1 cellular context compared by ENCODE assay signal in genomic region chr7:116810267-116811116, GRCh38.
TF ChIP-seq lines count a peak whose summit lies in the region.

No MANE protein-coding gene starts in this region.

TF ChIP-seq in K562, 482 proteins besides CTCF, POLR2A, EP300 and RAD21 (continued from another document):
- TF ChIP-seq, protein P1, sequence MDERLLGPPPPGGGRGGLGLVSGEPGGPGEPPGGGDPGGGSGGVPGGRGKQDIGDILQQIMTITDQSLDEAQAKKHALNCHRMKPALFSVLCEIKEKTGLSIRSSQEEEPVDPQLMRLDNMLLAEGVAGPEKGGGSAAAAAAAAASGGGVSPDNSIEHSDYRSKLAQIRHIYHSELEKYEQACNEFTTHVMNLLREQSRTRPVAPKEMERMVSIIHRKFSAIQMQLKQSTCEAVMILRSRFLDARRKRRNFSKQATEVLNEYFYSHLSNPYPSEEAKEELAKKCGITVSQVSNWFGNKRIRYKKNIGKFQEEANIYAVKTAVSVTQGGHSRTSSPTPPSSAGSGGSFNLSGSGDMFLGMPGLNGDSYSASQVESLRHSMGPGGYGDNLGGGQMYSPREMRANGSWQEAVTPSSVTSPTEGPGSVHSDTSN (CRISPR knock-in tag; IDR thresholded peaks at IDR 0.05; ENCODE audit: low read depth), result no peak
- TF ChIP-seq, protein P1 (tag; conservative IDR thresholded peaks at IDR 0.05; ENCODE audit: low read depth), result peak; percentile 85
- TF ChIP-seq, protein P2, sequence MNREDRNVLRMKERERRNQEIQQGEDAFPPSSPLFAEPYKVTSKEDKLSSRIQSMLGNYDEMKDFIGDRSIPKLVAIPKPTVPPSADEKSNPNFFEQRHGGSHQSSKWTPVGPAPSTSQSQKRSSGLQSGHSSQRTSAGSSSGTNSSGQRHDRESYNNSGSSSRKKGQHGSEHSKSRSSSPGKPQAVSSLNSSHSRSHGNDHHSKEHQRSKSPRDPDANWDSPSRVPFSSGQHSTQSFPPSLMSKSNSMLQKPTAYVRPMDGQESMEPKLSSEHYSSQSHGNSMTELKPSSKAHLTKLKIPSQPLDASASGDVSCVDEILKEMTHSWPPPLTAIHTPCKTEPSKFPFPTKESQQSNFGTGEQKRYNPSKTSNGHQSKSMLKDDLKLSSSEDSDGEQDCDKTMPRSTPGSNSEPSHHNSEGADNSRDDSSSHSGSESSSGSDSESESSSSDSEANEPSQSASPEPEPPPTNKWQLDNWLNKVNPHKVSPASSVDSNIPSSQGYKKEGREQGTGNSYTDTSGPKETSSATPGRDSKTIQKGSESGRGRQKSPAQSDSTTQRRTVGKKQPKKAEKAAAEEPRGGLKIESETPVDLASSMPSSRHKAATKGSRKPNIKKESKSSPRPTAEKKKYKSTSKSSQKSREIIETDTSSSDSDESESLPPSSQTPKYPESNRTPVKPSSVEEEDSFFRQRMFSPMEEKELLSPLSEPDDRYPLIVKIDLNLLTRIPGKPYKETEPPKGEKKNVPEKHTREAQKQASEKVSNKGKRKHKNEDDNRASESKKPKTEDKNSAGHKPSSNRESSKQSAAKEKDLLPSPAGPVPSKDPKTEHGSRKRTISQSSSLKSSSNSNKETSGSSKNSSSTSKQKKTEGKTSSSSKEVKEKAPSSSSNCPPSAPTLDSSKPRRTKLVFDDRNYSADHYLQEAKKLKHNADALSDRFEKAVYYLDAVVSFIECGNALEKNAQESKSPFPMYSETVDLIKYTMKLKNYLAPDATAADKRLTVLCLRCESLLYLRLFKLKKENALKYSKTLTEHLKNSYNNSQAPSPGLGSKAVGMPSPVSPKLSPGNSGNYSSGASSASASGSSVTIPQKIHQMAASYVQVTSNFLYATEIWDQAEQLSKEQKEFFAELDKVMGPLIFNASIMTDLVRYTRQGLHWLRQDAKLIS (CRISPR knock-in tag; IDR thresholded peaks at IDR 0.05), result 0 out of 2 replicates have a peak, but pooled peaks have one; percentile 60
- TF ChIP-seq, protein P3, sequence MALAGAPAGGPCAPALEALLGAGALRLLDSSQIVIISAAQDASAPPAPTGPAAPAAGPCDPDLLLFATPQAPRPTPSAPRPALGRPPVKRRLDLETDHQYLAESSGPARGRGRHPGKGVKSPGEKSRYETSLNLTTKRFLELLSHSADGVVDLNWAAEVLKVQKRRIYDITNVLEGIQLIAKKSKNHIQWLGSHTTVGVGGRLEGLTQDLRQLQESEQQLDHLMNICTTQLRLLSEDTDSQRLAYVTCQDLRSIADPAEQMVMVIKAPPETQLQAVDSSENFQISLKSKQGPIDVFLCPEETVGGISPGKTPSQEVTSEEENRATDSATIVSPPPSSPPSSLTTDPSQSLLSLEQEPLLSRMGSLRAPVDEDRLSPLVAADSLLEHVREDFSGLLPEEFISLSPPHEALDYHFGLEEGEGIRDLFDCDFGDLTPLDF (CRISPR knock-in tag; IDR thresholded peaks at IDR 0.05), result no peak
- TF ChIP-seq ZNF431 (CRISPR knock-in tag; IDR thresholded peaks at IDR 0.05), result no peak
- no peak for TF ChIP-seq ZNF384 (IDR thresholded peaks at IDR 0.05; ENCODE audit: low read depth, low read length)
- TF ChIP-seq XRCC4 (IDR thresholded peaks at IDR 0.05; ENCODE audit: extremely low read depth, insufficient read depth, insufficient read length), result no peak
- TF ChIP-seq GTF2F1 (IDR thresholded peaks at IDR 0.05; ENCODE audit: low read depth, low read length), result no peak
- no peak for TF ChIP-seq ZNF436 (CRISPR knock-in tag; IDR thresholded peaks at IDR 0.05)
- TF ChIP-seq ZNF699 (CRISPR knock-in tag; IDR thresholded peaks at IDR 0.05; ENCODE audit: insufficient replicate concordance), result no peak
- no peak for TF ChIP-seq ZNF23 (CRISPR knock-in tag; IDR thresholded peaks at IDR 0.05)
- no peak for TF ChIP-seq SMAD2 (IDR thresholded peaks at IDR 0.05; ENCODE audit: low read depth, low read length)
- no peak for TF ChIP-seq ZNF212 (CRISPR knock-in tag; IDR thresholded peaks at IDR 0.05)
- TF ChIP-seq HDGF (IDR thresholded peaks at IDR 0.05), result no peak
- TF ChIP-seq, protein P4, sequence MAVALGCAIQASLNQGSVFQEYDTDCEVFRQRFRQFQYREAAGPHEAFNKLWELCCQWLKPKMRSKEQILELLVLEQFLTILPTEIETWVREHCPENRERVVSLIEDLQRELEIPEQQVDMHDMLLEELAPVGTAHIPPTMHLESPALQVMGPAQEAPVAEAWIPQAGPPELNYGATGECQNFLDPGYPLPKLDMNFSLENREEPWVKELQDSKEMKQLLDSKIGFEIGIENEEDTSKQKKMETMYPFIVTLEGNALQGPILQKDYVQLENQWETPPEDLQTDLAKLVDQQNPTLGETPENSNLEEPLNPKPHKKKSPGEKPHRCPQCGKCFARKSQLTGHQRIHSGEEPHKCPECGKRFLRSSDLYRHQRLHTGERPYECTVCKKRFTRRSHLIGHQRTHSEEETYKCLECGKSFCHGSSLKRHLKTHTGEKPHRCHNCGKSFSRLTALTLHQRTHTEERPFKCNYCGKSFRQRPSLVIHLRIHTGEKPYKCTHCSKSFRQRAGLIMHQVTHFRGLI (CRISPR knock-in tag; IDR thresholded peaks at IDR 0.05), result no peak
- 0 out of 2 replicates have a peak, but pooled peaks have one; percentile 9 for TF ChIP-seq ZNF512 (tag; IDR thresholded peaks at IDR 0.05)
- no peak for TF ChIP-seq POLR2H (tag; IDR thresholded peaks at IDR 0.05; ENCODE audit: low read depth)
- TF ChIP-seq POLR3G (IDR thresholded peaks at IDR 0.05; ENCODE audit: extremely low read depth, insufficient read length, insufficient replicate concordance), result no peak
- no peak for TF ChIP-seq BCL6 (CRISPR knock-in tag; IDR thresholded peaks at IDR 0.05)
- no peak for TF ChIP-seq ZNF277 (CRISPR knock-in tag; IDR thresholded peaks at IDR 0.05; ENCODE audit: borderline replicate concordance)
- no peak for TF ChIP-seq ILK (tag; IDR thresholded peaks at IDR 0.05; ENCODE audit: borderline replicate concordance, low read depth)
- TF ChIP-seq MCM3 (IDR thresholded peaks at IDR 0.05), result no peak
- TF ChIP-seq ZBTB26 (CRISPR knock-in tag; IDR thresholded peaks at IDR 0.05), result no peak
- TF ChIP-seq, protein P5, sequence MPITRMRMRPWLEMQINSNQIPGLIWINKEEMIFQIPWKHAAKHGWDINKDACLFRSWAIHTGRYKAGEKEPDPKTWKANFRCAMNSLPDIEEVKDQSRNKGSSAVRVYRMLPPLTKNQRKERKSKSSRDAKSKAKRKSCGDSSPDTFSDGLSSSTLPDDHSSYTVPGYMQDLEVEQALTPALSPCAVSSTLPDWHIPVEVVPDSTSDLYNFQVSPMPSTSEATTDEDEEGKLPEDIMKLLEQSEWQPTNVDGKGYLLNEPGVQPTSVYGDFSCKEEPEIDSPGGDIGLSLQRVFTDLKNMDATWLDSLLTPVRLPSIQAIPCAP (CRISPR knock-in tag; IDR thresholded peaks at IDR 0.05; ENCODE audit: borderline replicate concordance), result no peak
- TF ChIP-seq LCOR (CRISPR knock-in tag; IDR thresholded peaks at IDR 0.05), result 0 out of 2 replicates have a peak, but pooled peaks have one; percentile 22
- TF ChIP-seq ZNF121 (CRISPR knock-in tag; conservative IDR thresholded peaks at IDR 0.05), result no peak
